Comparison of ENCODE assay signal across 1 cellular context in genomic region chr2:237590272-237591020, GRCh38.
A peak's percentile ranks its signal among the peaks of the same experiment; 100 is the strongest.
TF ChIP-seq lines count a peak whose summit lies in the region.

Gene RAB17 (minus strand): TSS chr2:237590734. CDS start chr2:237586154, 4,580 bp downstream.

TF ChIP-seq in HepG2, 621 proteins besides CTCF, POLR2A, EP300 and RAD21 (continued from another document and continues in another):
- TF ChIP-seq RFX5 (IDR thresholded peaks at IDR 0.05; ENCODE audit: low read depth, low read length) = peak; percentile 59
- TF ChIP-seq GATA4 (IDR thresholded peaks at IDR 0.05; ENCODE audit: borderline replicate concordance, low read depth) = no peak
- peak; percentile 42; the same call in 1 of the 2 replicates for TF ChIP-seq WIZ (CRISPR knock-in tag; IDR thresholded peaks at IDR 0.05)
- TF ChIP-seq SP2 (CRISPR knock-in tag; IDR thresholded peaks at IDR 0.05) = no peak; the same call in 1 of the 2 replicates
- peak; percentile 90; the same call in 1 of the 2 replicates for TF ChIP-seq MED13 (CRISPR knock-in tag; IDR thresholded peaks at IDR 0.05)
- peak; percentile 87; the same call in 1 of the 2 replicates for TF ChIP-seq ZNF414 (CRISPR knock-in tag; IDR thresholded peaks at IDR 0.05)
- 0 out of 2 replicates have a peak, but pooled peaks have one; percentile 68 for TF ChIP-seq PRDM4 (CRISPR knock-in tag; IDR thresholded peaks at IDR 0.05; ENCODE audit: borderline replicate concordance)
- peak; percentile 97 for TF ChIP-seq SKIL (CRISPR knock-in tag; IDR thresholded peaks at IDR 0.05; ENCODE audit: borderline replicate concordance)
- peak; percentile 77 for TF ChIP-seq ZNF629 (CRISPR knock-in tag; conservative IDR thresholded peaks at IDR 0.05)
- TF ChIP-seq AGO2 (optimal IDR thresholded peaks at IDR 0.05; ENCODE audit: low read depth, low read length) = no peak
- TF ChIP-seq RARG (CRISPR knock-in tag; IDR thresholded peaks at IDR 0.05; ENCODE audit: low read depth) = 0 out of 2 replicates have a peak, but pooled peaks have one; percentile 39
- peak; percentile 76 for TF ChIP-seq PHF20 (CRISPR knock-in tag; IDR thresholded peaks at IDR 0.05)
- TF ChIP-seq REPIN1 (CRISPR knock-in tag; IDR thresholded peaks at IDR 0.05; ENCODE audit: borderline replicate concordance, low read depth) = peak; percentile 97
- TF ChIP-seq ZFP41 (CRISPR knock-in tag; IDR thresholded peaks at IDR 0.05; ENCODE audit: borderline replicate concordance) = no peak
- TF ChIP-seq ZNF768 (CRISPR knock-in tag; IDR thresholded peaks at IDR 0.05) = peak; percentile 69
- no peak for TF ChIP-seq ZFP62 (CRISPR knock-in tag; IDR thresholded peaks at IDR 0.05)
- TF ChIP-seq ZNF484 (CRISPR knock-in tag; IDR thresholded peaks at IDR 0.05; ENCODE audit: borderline replicate concordance, low read depth) = no peak
- peak; percentile 95; the same call in 1 of the 2 replicates for TF ChIP-seq ZFP90 (CRISPR knock-in tag; IDR thresholded peaks at IDR 0.05; ENCODE audit: borderline replicate concordance)
- TF ChIP-seq REL (CRISPR knock-in tag; conservative IDR thresholded peaks at IDR 0.05) = no peak
- peak; percentile 69 for TF ChIP-seq ZBTB33 (CRISPR knock-in tag; IDR thresholded peaks at IDR 0.05)
- no peak for TF ChIP-seq KMT2B (CRISPR knock-in tag; IDR thresholded peaks at IDR 0.05)
- TF ChIP-seq ZNF772 (CRISPR knock-in tag; IDR thresholded peaks at IDR 0.05) = peak; percentile 97
- peak; percentile 96 for TF ChIP-seq ZNF280D (CRISPR knock-in tag; IDR thresholded peaks at IDR 0.05)
- TF ChIP-seq ZNF609 (CRISPR knock-in tag; IDR thresholded peaks at IDR 0.05; ENCODE audit: borderline replicate concordance) = peak; percentile 93
- TF ChIP-seq GPBP1L1 (CRISPR knock-in tag; IDR thresholded peaks at IDR 0.05) = no peak
- TF ChIP-seq YEATS2 (CRISPR knock-in tag; IDR thresholded peaks at IDR 0.05; ENCODE audit: borderline replicate concordance) = peak; percentile 83; the same call in 1 of the 2 replicates
- peak; percentile 44; the same call in 1 of the 2 replicates for TF ChIP-seq NFIC (IDR thresholded peaks at IDR 0.05; ENCODE audit: low read length)
- TF ChIP-seq SPEN (CRISPR knock-in tag; IDR thresholded peaks at IDR 0.05; ENCODE audit: low read depth) = peak; percentile 97
- TF ChIP-seq BRF2 (CRISPR knock-in tag; IDR thresholded peaks at IDR 0.05) = no peak
- TF ChIP-seq ZNF383 (CRISPR knock-in tag; IDR thresholded peaks at IDR 0.05; ENCODE audit: borderline replicate concordance) = peak; percentile 88; the same call in 1 of the 2 replicates
- 0 out of 2 replicates have a peak, but pooled peaks have one; percentile 21 for TF ChIP-seq KAT7 (CRISPR knock-in tag; IDR thresholded peaks at IDR 0.05; ENCODE audit: borderline replicate concordance)
- TF ChIP-seq EHMT2 (IDR thresholded peaks at IDR 0.05; ENCODE audit: borderline replicate concordance, low read depth, low read length) = no peak
- peak; percentile 70; the same call in 1 of the 2 replicates for TF ChIP-seq DNMT3B (CRISPR knock-in tag; conservative IDR thresholded peaks at IDR 0.05)
- peak; percentile 83 for TF ChIP-seq KDM6A (CRISPR knock-in tag; IDR thresholded peaks at IDR 0.05; ENCODE audit: low read depth)
- TF ChIP-seq ZNF180 (CRISPR knock-in tag; IDR thresholded peaks at IDR 0.05; ENCODE audit: borderline replicate concordance, low read depth) = no peak
- no peak for TF ChIP-seq TAF15 (IDR thresholded peaks at IDR 0.05; ENCODE audit: low read depth, low read length, poor library complexity, severe bottlenecking)
- TF ChIP-seq PHF21A (CRISPR knock-in tag; IDR thresholded peaks at IDR 0.05) = peak; percentile 99
- no peak for TF ChIP-seq FIP1L1 (IDR thresholded peaks at IDR 0.05; ENCODE audit: borderline replicate concordance, insufficient read depth, low read depth, low read length)
- TF ChIP-seq EED (CRISPR knock-in tag; IDR thresholded peaks at IDR 0.05) = no peak; the same call in 1 of the 2 replicates
- TF ChIP-seq ZNF451 (CRISPR knock-in tag; IDR thresholded peaks at IDR 0.05) = peak; percentile 99
- no peak for TF ChIP-seq SETDB1 (CRISPR knock-in tag; IDR thresholded peaks at IDR 0.05; ENCODE audit: borderline replicate concordance)
- TF ChIP-seq ZNF160 (CRISPR knock-in tag; IDR thresholded peaks at IDR 0.05) = peak; percentile 93
- TF ChIP-seq ZNF136 (CRISPR knock-in tag; IDR thresholded peaks at IDR 0.05; ENCODE audit: low read depth) = no peak; the same call in none of the 2 replicates
- peak; percentile 92 for TF ChIP-seq FOXO1 (CRISPR knock-in tag; IDR thresholded peaks at IDR 0.05)
- TF ChIP-seq JUND (CRISPR knock-in tag; IDR thresholded peaks at IDR 0.05) = peak; percentile 58; the same call in 1 of the 2 replicates
- peak; percentile 97 for TF ChIP-seq ZNF605 (CRISPR knock-in tag; IDR thresholded peaks at IDR 0.05)
- TF ChIP-seq ELF4 (CRISPR knock-in tag; IDR thresholded peaks at IDR 0.05; ENCODE audit: borderline replicate concordance) = peak; percentile 89
